Comparison of ENCODE assay signal across 25 cellular contexts in genomic region chr13:112486386-112487126, GRCh38.
A peak's percentile ranks its signal among the peaks of the same experiment; 100 is the strongest.
DNase-seq lines count a peak whose midpoint lies in the region; ATAC-seq and TF ChIP-seq lines count a peak whose summit lies in the region.
"Had no signal": no experiment of that assay in that cellular context is flagged by ENCODE, and none has a peak within 500 bp of the region (broad histone marks: within the 10 kb centered on the region; RNA-seq: fewer than 3 reads in every experiment).

No MANE protein-coding gene starts in this region.

- intact Hi-C loops in Right ventricle myocardium superior (cut with DNase I) (no loop called here), cardiac septum (cut with DNase I) (no loop called here), Calu3 (cut with micrococcal nuclease; ENCODE audit: unreplicated experiment) (no loop called here)

- no peak for TF ChIP-seq CTCF in Calu3 (IDR thresholded peaks at IDR 0.05; ENCODE audit: unreplicated experiment)

- no peaks in the 10 kb centered on the region for H3K9me3 ChIP-seq in T-helper 17 cell (ENCODE audit: control insufficient read depth, low read length, poor library complexity, severe bottlenecking)
- H3K9me3 ChIP-seq: adrenal gland, BLaER1, sigmoid colon, transverse colon had no signal

- no peaks in the 10 kb centered on the region for H3K9me3 Mint-ChIP-seq in Calu3 (ENCODE audit: low read depth, unreplicated experiment)
- no peaks in the 10 kb centered on the region for H3K9me3 Mint-ChIP-seq in effector memory CD8-positive, alpha-beta T cell
- H3K9me3 Mint-ChIP-seq: immature natural killer cell had no signal

- DNase-seq in Right ventricle myocardium superior (no peak), cardiac septum (ENCODE audit: low spot score) (no peak), T-helper 17 cell (no peak), fibroblast of peridontal ligament (ENCODE audit: extremely low read depth) (peak; percentile 36), superior temporal gyrus (ENCODE audit: extremely low spot score) (peak; percentile 50), Calu3 (no peak), iPS-NIHi7 (ENCODE audit: extremely low spot score) (no peak)
- no peak for DNase-seq in effector memory CD8-positive, alpha-beta T cell
- DNase-seq: activated CD4-positive, alpha-beta T cell treated with anti-CD3 and anti-CD28 coated beads for 4 hours; activated CD8-positive, alpha-beta memory T cell treated with anti-CD3 and anti-CD28 coated beads for 24 hours; activated T-cell treated with anti-CD3 and anti-CD28 coated beads, Interleukin-2, amount 50 U/mL, for 1 hour; adrenal gland; COR-L47; dermis blood vessel endothelial cell; DMS79 treated with DMSO at 0.1 percent for 48 hours; immature natural killer cell; NCI-H187; NCI-H526 treated with DMSO at 0.1 percent for 48 hours; sigmoid colon; stimulated activated CD4-positive, alpha-beta T cell treated with anti-CD3 and anti-CD28 coated beads, Interleukin-15, amount 100 ng/mL, for 24 hours; stomach; transverse colon had no signal

- H3K27ac Mint-ChIP-seq in T-helper 17 cell (peak overlapping the region; percentile 27), Calu3 (ENCODE audit: unreplicated experiment) (no peak overlapping the region)
- no peak overlapping the region for H3K27ac Mint-ChIP-seq in effector memory CD8-positive, alpha-beta T cell
- H3K27ac Mint-ChIP-seq: immature natural killer cell, nephron had no signal

- ATAC-seq in Right ventricle myocardium superior (ENCODE audit: poor library complexity) (peak; percentile 22), T-helper 17 cell (no peak)
- ATAC-seq in effector memory CD8-positive, alpha-beta T cell (replicated peaks) = no peak
- ATAC-seq: HCT116 had no signal

- BruUV-seq in Calu3 (replicated peaks; lab: Mats Ljungman, UMichigan) = no TSS peak

- CTCF ChIA-PET in Calu3 (lab: Charles Lee) = interaction anchor here (0.7 kb wide), 1 partner anchor 71 kb away, joined by 3 read pairs; no protein-coding TSS in a partner anchor

- H3K27me3 Mint-ChIP-seq in T-helper 17 cell (no peaks in the 10 kb centered on the region), Calu3 (ENCODE audit: unreplicated experiment) (no peaks in the 10 kb centered on the region)
- H3K27me3 Mint-ChIP-seq in effector memory CD8-positive, alpha-beta T cell = no peaks in the 10 kb centered on the region

- peaks cover 7% of the 10 kb centered on the region for H3K36me3 Mint-ChIP-seq in T-helper 17 cell (ENCODE audit: low read depth)
- no peaks in the 10 kb centered on the region for H3K36me3 Mint-ChIP-seq in Calu3 (ENCODE audit: insufficient read depth, unreplicated experiment)
- H3K36me3 Mint-ChIP-seq in effector memory CD8-positive, alpha-beta T cell (ENCODE audit: insufficient read depth) = peaks cover 19% of the 10 kb centered on the region

- peaks cover 6% of the 10 kb centered on the region for H3K4me1 Mint-ChIP-seq in T-helper 17 cell
- H3K4me1 Mint-ChIP-seq in Calu3 (ENCODE audit: low read depth, unreplicated experiment) = no peaks in the 10 kb centered on the region
- peaks cover 0 to 3% of the 10 kb centered on the region in 2 donors for H3K4me1 Mint-ChIP-seq in effector memory CD8-positive, alpha-beta T cell (ENCODE audit: low read depth in 2 of 2)
- H3K4me1 Mint-ChIP-seq: immature natural killer cell, nephron had no signal

- H3K4me3 Mint-ChIP-seq in T-helper 17 cell (no peak overlapping the region), Calu3 (ENCODE audit: low read depth, unreplicated experiment) (no peak overlapping the region)
- H3K4me3 Mint-ChIP-seq in effector memory CD8-positive, alpha-beta T cell = no peak overlapping the region
- H3K4me3 Mint-ChIP-seq: immature natural killer cell, nephron had no signal

Comparison
In these comparisons a context has a peak if more than half of its experiments do, and no peak if none do; other contexts are left out.
1. DNase-seq: peak in fibroblast of peridontal ligament (single experiment) and superior temporal gyrus (single experiment); none in Right ventricle myocardium superior (single experiment), cardiac septum (single experiment), T-helper 17 cell (0 of 3), Calu3 (single experiment), iPS-NIHi7 (single experiment) and effector memory CD8-positive, alpha-beta T cell (0 of 3).